ENCODE assay signal across 21 cellular contexts in the genomic region with DNA sequence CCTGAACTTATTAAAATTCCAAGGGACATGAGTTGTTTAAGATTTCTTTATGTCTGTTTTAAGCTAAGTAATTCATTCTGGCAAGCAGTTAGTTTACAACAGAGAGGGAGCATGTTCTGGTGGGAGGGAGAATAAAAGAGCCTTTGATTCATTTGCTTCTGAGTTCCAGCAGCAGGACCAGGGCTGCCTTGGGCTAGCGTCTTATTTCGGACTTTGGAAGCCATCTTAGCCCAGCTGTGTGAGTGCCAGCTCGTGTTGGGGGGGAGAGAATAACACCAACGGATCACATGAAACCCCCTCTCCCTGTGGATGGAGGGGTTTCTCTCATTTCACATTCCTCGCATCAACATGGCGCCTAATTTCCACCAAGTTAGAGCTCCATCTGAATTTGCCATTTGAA. TPM values are rescaled to one million over a fixed set of nuclear protein-coding genes. Genes with fewer than 3 reads are reported as not detected.
A peak's percentile ranks its signal among the peaks of the same experiment; 100 is the strongest.
DNase-seq lines count a peak whose midpoint lies in the region; ATAC-seq and TF ChIP-seq lines count a peak whose summit lies in the region.
"Had no signal": no experiment of that assay in that cellular context is flagged by ENCODE, and none has a peak within 500 bp of the region (broad histone marks: within the 10 kb centered on the region; RNA-seq: fewer than 3 reads in every experiment).

No MANE protein-coding gene starts in this region.

- TF ChIP-seq CTCF in ascending aorta (IDR thresholded peaks at IDR 0.05) (no peak), neural crest cell (conservative IDR thresholded peaks at IDR 0.05) (no peak), testis (IDR thresholded peaks at IDR 0.05) (no peak), foreskin fibroblast (IDR thresholded peaks at IDR 0.05; ENCODE audit: low read depth, low read length) (no peak)

- H3K36me3 ChIP-seq in ascending aorta (no peaks in the 10 kb centered on the region), testis (ENCODE audit: low read depth, missing control alignments) (no peaks in the 10 kb centered on the region)
- H3K36me3 ChIP-seq: left lung, neutrophil, tibial artery had no signal

- peaks cover 55% of the 10 kb centered on the region for H3K4me1 Mint-ChIP-seq in neural crest cell
- H3K4me1 Mint-ChIP-seq: activated naive CD4-positive, alpha-beta T cell treated with anti-CD3 and anti-CD28 coated beads, Interleukin-2, amount 50 U/mL, for 24 hours had no signal

- 79 to 92% methylated on average over 6 of the region's 6 CpGs for WGBS in testis, 2 donors

- DNase-seq in ascending aorta (ENCODE audit: low spot score in 2 of 2): no peak
- peak; percentile 94 for DNase-seq in foreskin melanocyte
- DNase-seq in neural crest cell (ENCODE audit: low read depth, low spot score): peak; percentile 16
- DNase-seq in testis: peak; percentile 42
- no peak for DNase-seq in NCI-H2227 treated with DMSO at 0.1 percent for 48 hours (lab: John Stamatoyannopoulos, UW)
- DNase-seq in NCI-H146 (lab: John Stamatoyannopoulos, UW): no peak
- no peak for DNase-seq in foreskin fibroblast
- DNase-seq: activated CD4-positive, CD25-positive, alpha-beta regulatory T cell treated with anti-CD3 and anti-CD28 coated beads, Interleukin-2, amount 50 U/mL, for 72 hours; activated CD8-positive, alpha-beta memory T cell treated with anti-CD3 and anti-CD28 coated beads, Interleukin-2, amount 50 U/mL, for 48 hours; DMS79 treated with DMSO at 0.1 percent for 48 hours; HFFc6; Kasumi-1; left lung; NCI-H1930; NCI-H69; T-helper 2 cell; tibial artery had no signal

- H3K9me3 ChIP-seq in ascending aorta: no peaks in the 10 kb centered on the region
- no peaks in the 10 kb centered on the region for H3K9me3 ChIP-seq in testis
- H3K9me3 ChIP-seq: left lung, neutrophil, tibial artery had no signal

- H3K4me3 Mint-ChIP-seq in neural crest cell: peak overlapping the region; percentile 67
- H3K4me3 Mint-ChIP-seq: activated naive CD4-positive, alpha-beta T cell treated with anti-CD3 and anti-CD28 coated beads, Interleukin-2, amount 50 U/mL, for 24 hours; HFFc6 had no signal

- no peak for TF ChIP-seq POLR2A in testis (IDR thresholded peaks at IDR 0.05)

- H3K27ac Mint-ChIP-seq in neural crest cell (ENCODE audit: unreplicated experiment): peak overlapping the region; percentile 97
- H3K27ac Mint-ChIP-seq: activated naive CD4-positive, alpha-beta T cell treated with anti-CD3 and anti-CD28 coated beads, Interleukin-2, amount 50 U/mL, for 24 hours; HFFc6 had no signal

- H3K27me3 Mint-ChIP-seq in neural crest cell (ENCODE audit: low read depth): no peaks in the 10 kb centered on the region

- no peaks in the 10 kb centered on the region for H3K9me3 Mint-ChIP-seq in neural crest cell
- H3K9me3 Mint-ChIP-seq: activated naive CD4-positive, alpha-beta T cell treated with anti-CD3 and anti-CD28 coated beads, Interleukin-2, amount 50 U/mL, for 24 hours; HFFc6 had no signal

- H3K27me3 ChIP-seq in ascending aorta: no peaks in the 10 kb centered on the region
- no peaks in the 10 kb centered on the region for H3K27me3 ChIP-seq in testis
- H3K27me3 ChIP-seq: BLaER1 treated with 17β-estradiol and CSF1 and Interleukin-3, amounts not matched to agents 10 nM and 100 nM; left lung; neutrophil; tibial artery had no signal

- H3K27ac ChIP-seq in ascending aorta: no peak overlapping the region
- peak overlapping the region; percentile 56 to 74 for H3K27ac ChIP-seq in testis
- H3K27ac ChIP-seq: BLaER1 treated with 17β-estradiol and CSF1 and Interleukin-3, amounts not matched to agents 10 nM and 100 nM; neutrophil; tibial artery had no signal

- H3K36me3 Mint-ChIP-seq in neural crest cell (ENCODE audit: low read depth): peaks cover 5% of the 10 kb centered on the region
- H3K36me3 Mint-ChIP-seq: activated naive CD4-positive, alpha-beta T cell treated with anti-CD3 and anti-CD28 coated beads, Interleukin-2, amount 50 U/mL, for 24 hours had no signal

- H3K4me3 ChIP-seq in ascending aorta: peak overlapping the region; percentile 4 to 28
- no peak overlapping the region for H3K4me3 ChIP-seq in testis
- no peak overlapping the region for H3K4me3 ChIP-seq in foreskin fibroblast (ENCODE audit: low read depth in 1 of 2, low read length in 2 of 2)
- H3K4me3 ChIP-seq: BLaER1 treated with 17β-estradiol and CSF1 and Interleukin-3, amounts not matched to agents 10 nM and 100 nM; left lung had no signal

- intact Hi-C loops in ascending aorta (cut with DNase I) (no loop called here), testis (cut with DNase I; ENCODE audit: low total_unique reads) (no loop called here)

- H3K4me1 ChIP-seq in ascending aorta: peaks cover 14 to 34% of the 10 kb centered on the region in 2 donors
- H3K4me1 ChIP-seq in testis: peaks cover 34% of the 10 kb centered on the region

- no peak for ATAC-seq in GM19467 (IDR thresholded peaks at IDR 0.05; ENCODE audit: unreplicated experiment)

RNA-seq across cellular contexts. Expression of a gene that starts 7.3 kb away (rescaled TPM):
- 31.0 TPM for total RNA-seq in ascending aorta
- total RNA-seq in neural crest cell: 27.2 and 29.2 TPM in 2 replicates
- total RNA-seq in testis: 10 to 100 TPM; 61.3 to 64.5 TPM
- 19.7 TPM for polyA plus RNA-seq in testis (ENCODE audit: insufficient read depth, low read depth, low replicate concordance)

Comparison
In these comparisons a context has a peak if more than half of its experiments do, and no peak if none do; other contexts are left out.
1. DNase-seq: peak in foreskin melanocyte (single experiment), neural crest cell (single experiment) and testis (single experiment); none in ascending aorta (0 of 2), NCI-H2227 treated with DMSO at 0.1 percent for 48 hours (single experiment), NCI-H146 (single experiment) and foreskin fibroblast (0 of 2).
2. H3K27ac ChIP-seq: peak in testis (2 of 2); none in ascending aorta (0 of 2).
3. H3K4me3 ChIP-seq: peak in ascending aorta (2 of 2); none in testis (0 of 2) and foreskin fibroblast (0 of 2).